In genomic region chrX:3227526-3227925, GRCh38 we compare ENCODE assay signal across 17 cellular contexts.
A peak's percentile ranks its signal among the peaks of the same experiment; 100 is the strongest.
DNase-seq lines count a peak whose midpoint lies in the region; ATAC-seq and TF ChIP-seq lines count a peak whose summit lies in the region.
"Had no signal": no experiment of that assay in that cellular context is flagged by ENCODE, and none has a peak within 500 bp of the region (broad histone marks: within the 10 kb centered on the region; RNA-seq: fewer than 3 reads in every experiment).

No MANE protein-coding gene starts in this region.

- TF ChIP-seq EP300 in esophagus muscularis mucosa (IDR thresholded peaks at IDR 0.05), result no peak

- no peak for ATAC-seq in GM19452 (IDR thresholded peaks at IDR 0.05; ENCODE audit: unreplicated experiment)
- ATAC-seq: A549; CD8-positive, alpha-beta T cell had no signal

- no peaks in the 10 kb centered on the region for H3K79me2 ChIP-seq in mesendoderm (ENCODE audit: control insufficient read depth, insufficient read depth, low read length)

- no peaks in the 10 kb centered on the region for H3K9me3 ChIP-seq in esophagus muscularis mucosa
- H3K9me3 ChIP-seq: A549; BLaER1 treated with 17β-estradiol and CSF1 and Interleukin-3, amounts not matched to agents 10 nM and 100 nM; Caco-2 had no signal

- no CpG with 5 or more reads among the region's 1 CpG for WGBS in mesendoderm (ENCODE audit: extremely low coverage, insufficient coverage, low lambda C conversion rate)
- 94% methylated on average over 1 of the region's 1 CpG for WGBS in esophagus muscularis mucosa

- H3K9ac ChIP-seq in mesendoderm (ENCODE audit: low read length), result no peak overlapping the region
- H3K9ac ChIP-seq: BLaER1 treated with 17β-estradiol and CSF1 and Interleukin-3, amounts not matched to agents 10 nM and 100 nM had no signal

- H3K79me1 ChIP-seq in mesendoderm (ENCODE audit: low read length), result no peaks in the 10 kb centered on the region

- H3K56ac ChIP-seq in mesendoderm (ENCODE audit: low read length), result no peak overlapping the region

- intact Hi-C loops in esophagus muscularis mucosa (cut with DNase I), result no loop called here

- no peak overlapping the region for H3K4me2 ChIP-seq in mesendoderm (ENCODE audit: low read length)
- H3K4me2 ChIP-seq: A549; BLaER1 treated with 17β-estradiol and CSF1 and Interleukin-3, amounts not matched to agents 10 nM and 100 nM had no signal

- no peak overlapping the region for H3K4ac ChIP-seq in mesendoderm (ENCODE audit: low read depth, low read length)

- DNase-seq in M059J (ENCODE audit: low read depth), result peak; percentile 39
- peak; percentile 43 for DNase-seq in epithelial cell of esophagus (ENCODE audit: low read depth)
- peak; percentile 2 for DNase-seq in mesendoderm
- DNase-seq in NCI-H748 treated with DMSO at 0.1 percent for 48 hours (lab: John Stamatoyannopoulos, UW), result no peak
- DNase-seq in esophagus muscularis mucosa (ENCODE audit: extremely low spot score), result no peak
- DNase-seq: AML-193; Caco-2; Calu3; CD4-positive, alpha-beta T cell; CD8-positive, alpha-beta T cell; DMS79 treated with DMSO at 0.1 percent for 48 hours; GF-D8 had no signal

- no peak overlapping the region for H3K4me3 ChIP-seq in epithelial cell of esophagus (ENCODE audit: low read length)
- H3K4me3 ChIP-seq in mesendoderm (ENCODE audit: low read length), result no peak overlapping the region
- no peak overlapping the region for H3K4me3 ChIP-seq in esophagus muscularis mucosa
- H3K4me3 ChIP-seq: A549; BLaER1 treated with 17β-estradiol and CSF1 and Interleukin-3, amounts not matched to agents 10 nM and 100 nM had no signal

- no peak overlapping the region for H3K27ac ChIP-seq in mesendoderm (ENCODE audit: low read depth, low read length)
- H3K27ac ChIP-seq in esophagus muscularis mucosa (replicated peaks in 1 of 4), result no peak overlapping the region
- H3K27ac ChIP-seq: 22Rv1; A549; BLaER1 treated with 17β-estradiol and CSF1 and Interleukin-3, amounts not matched to agents 10 nM and 100 nM; C4-2B had no signal

- no peak for TF ChIP-seq POLR2A in esophagus muscularis mucosa (IDR thresholded peaks at IDR 0.05; ENCODE audit: low read depth)

- no peak overlapping the region for H4K8ac ChIP-seq in mesendoderm (ENCODE audit: low read depth, low read length)

- H3K36me3 ChIP-seq in mesendoderm (ENCODE audit: control insufficient read depth, insufficient read depth, low read length) (no peaks in the 10 kb centered on the region), esophagus muscularis mucosa (no peaks in the 10 kb centered on the region)
- H3K36me3 ChIP-seq: BLaER1 treated with 17β-estradiol and CSF1 and Interleukin-3, amounts not matched to agents 10 nM and 100 nM had no signal

- no peak overlapping the region for H2BK5ac ChIP-seq in mesendoderm (ENCODE audit: low read length)

- TF ChIP-seq CTCF in epithelial cell of esophagus (IDR thresholded peaks at IDR 0.05; ENCODE audit: insufficient read depth, low read depth, low read length, missing control alignments), result no peak
- TF ChIP-seq CTCF in esophagus muscularis mucosa (IDR thresholded peaks at IDR 0.05), result no peak

- no peak overlapping the region for H2BK15ac ChIP-seq in mesendoderm (replicated peaks; ENCODE audit: low read depth)

- no peaks in the 10 kb centered on the region for H3K4me1 ChIP-seq in mesendoderm (ENCODE audit: control insufficient read depth, low read depth, low read length)
- no peaks in the 10 kb centered on the region for H3K4me1 ChIP-seq in esophagus muscularis mucosa
- H3K4me1 ChIP-seq: A549, Caco-2 had no signal

- H3K27me3 ChIP-seq in mesendoderm (ENCODE audit: insufficient read depth, low read length, poor library complexity) (no peaks in the 10 kb centered on the region), esophagus muscularis mucosa (no peaks in the 10 kb centered on the region)
- H3K27me3 ChIP-seq: BLaER1 treated with 17β-estradiol and CSF1 and Interleukin-3, amounts not matched to agents 10 nM and 100 nM had no signal

- H4K5ac ChIP-seq in mesendoderm (ENCODE audit: low read length), result no peak overlapping the region

- no peak overlapping the region for H3K23ac ChIP-seq in mesendoderm (ENCODE audit: low read length)

- H3K18ac ChIP-seq in mesendoderm (ENCODE audit: low read length), result no peak overlapping the region

- no peak overlapping the region for H2BK120ac ChIP-seq in mesendoderm (ENCODE audit: low read depth, low read length)

- H2AK5ac ChIP-seq in mesendoderm (ENCODE audit: low read length), result no peak overlapping the region

Comparison
In these comparisons a context has a peak if more than half of its experiments do, and no peak if none do; other contexts are left out.
1. DNase-seq: peak in M059J (single experiment), epithelial cell of esophagus (single experiment) and mesendoderm (single experiment); none in NCI-H748 treated with DMSO at 0.1 percent for 48 hours (single experiment) and esophagus muscularis mucosa (single experiment).